ENCODE assay signal across 1 cellular context in the genomic region with DNA sequence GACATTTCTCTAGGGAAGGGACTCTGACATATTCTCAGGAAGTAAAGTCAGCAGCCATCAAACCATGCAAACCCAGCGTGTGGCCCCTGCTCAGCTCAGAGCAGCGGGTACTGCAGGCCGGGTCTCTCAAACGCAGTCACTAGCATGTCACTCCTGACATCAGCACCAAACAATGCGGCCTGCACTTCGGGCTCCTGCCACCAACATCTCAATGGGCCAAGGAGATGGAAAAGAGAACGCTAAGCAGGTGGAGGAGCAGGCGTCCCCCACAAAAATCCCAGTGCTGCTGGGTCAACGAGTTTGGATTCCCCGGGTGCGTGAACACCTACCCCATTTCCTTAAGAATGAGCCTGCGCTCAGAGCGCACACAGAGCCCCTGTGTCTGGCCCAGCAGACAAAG.
TF ChIP-seq lines count a peak whose summit lies in the region.

No MANE protein-coding gene starts in this region.

TF ChIP-seq in SK-N-SH treated with all-trans-retinoic acid at 6 μM for 48 hours, 23 proteins besides CTCF, POLR2A, EP300 and RAD21 (continued from another document):
- TF ChIP-seq TOX (CRISPR knock-in tag; IDR thresholded peaks at IDR 0.05; ENCODE audit: borderline replicate concordance) (no peak), PPARA (CRISPR knock-in tag; IDR thresholded peaks at IDR 0.05; ENCODE audit: borderline replicate concordance) (no peak), ZFP3 (CRISPR knock-in tag; IDR thresholded peaks at IDR 0.05) (no peak), OSR1 (CRISPR knock-in tag; IDR thresholded peaks at IDR 0.05) (no peak)
- TF ChIP-seq, protein P1, sequence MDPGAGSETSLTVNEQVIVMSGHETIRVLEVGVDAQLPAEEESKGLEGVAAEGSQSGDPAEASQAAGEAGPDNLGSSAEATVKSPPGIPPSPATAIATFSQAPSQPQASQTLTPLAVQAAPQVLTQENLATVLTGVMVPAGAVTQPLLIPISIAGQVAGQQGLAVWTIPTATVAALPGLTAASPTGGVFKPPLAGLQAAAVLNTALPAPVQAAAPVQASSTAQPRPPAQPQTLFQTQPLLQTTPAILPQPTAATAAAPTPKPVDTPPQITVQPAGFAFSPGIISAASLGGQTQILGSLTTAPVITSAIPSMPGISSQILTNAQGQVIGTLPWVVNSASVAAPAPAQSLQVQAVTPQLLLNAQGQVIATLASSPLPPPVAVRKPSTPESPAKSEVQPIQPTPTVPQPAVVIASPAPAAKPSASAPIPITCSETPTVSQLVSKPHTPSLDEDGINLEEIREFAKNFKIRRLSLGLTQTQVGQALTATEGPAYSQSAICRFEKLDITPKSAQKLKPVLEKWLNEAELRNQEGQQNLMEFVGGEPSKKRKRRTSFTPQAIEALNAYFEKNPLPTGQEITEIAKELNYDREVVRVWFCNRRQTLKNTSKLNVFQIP (CRISPR knock-in tag; IDR thresholded peaks at IDR 0.05; ENCODE audit: borderline replicate concordance, low read depth): no peak
- TF ChIP-seq, protein P2, sequence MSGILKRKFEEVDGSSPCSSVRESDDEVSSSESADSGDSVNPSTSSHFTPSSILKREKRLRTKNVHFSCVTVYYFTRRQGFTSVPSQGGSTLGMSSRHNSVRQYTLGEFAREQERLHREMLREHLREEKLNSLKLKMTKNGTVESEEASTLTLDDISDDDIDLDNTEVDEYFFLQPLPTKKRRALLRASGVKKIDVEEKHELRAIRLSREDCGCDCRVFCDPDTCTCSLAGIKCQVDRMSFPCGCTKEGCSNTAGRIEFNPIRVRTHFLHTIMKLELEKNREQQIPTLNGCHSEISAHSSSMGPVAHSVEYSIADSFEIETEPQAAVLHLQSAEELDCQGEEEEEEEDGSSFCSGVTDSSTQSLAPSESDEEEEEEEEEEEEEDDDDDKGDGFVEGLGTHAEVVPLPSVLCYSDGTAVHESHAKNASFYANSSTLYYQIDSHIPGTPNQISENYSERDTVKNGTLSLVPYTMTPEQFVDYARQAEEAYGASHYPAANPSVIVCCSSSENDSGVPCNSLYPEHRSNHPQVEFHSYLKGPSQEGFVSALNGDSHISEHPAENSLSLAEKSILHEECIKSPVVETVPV (CRISPR knock-in tag; IDR thresholded peaks at IDR 0.05): no peak
